In genomic region chr6:129402244-129402643, GRCh38 we compare ENCODE assay signal across 29 cellular contexts.
A peak's percentile ranks its signal among the peaks of the same experiment; 100 is the strongest.
DNase-seq lines count a peak whose midpoint lies in the region; ATAC-seq and TF ChIP-seq lines count a peak whose summit lies in the region.
"Had no signal": no experiment of that assay in that cellular context is flagged by ENCODE, and none has a peak within 500 bp of the region (broad histone marks: within the 10 kb centered on the region; RNA-seq: fewer than 3 reads in every experiment).

No MANE protein-coding gene starts in this region.

- H3K27ac ChIP-seq in A673 (ENCODE audit: low read depth, low read length, poor library complexity, severe bottlenecking) (no peak overlapping the region), adrenal gland (no peak overlapping the region), WERI-Rb-1 (no peak overlapping the region)
- H3K27ac ChIP-seq: ovary, right lobe of liver, upper lobe of left lung had no signal

- CTCF ChIA-PET in A673 (lab: Charles Lee): no interaction called here

- no peak for ATAC-seq in HG02759 (IDR thresholded peaks at IDR 0.05; ENCODE audit: unreplicated experiment)
- ATAC-seq: activated T-cell treated with anti-CD3 and anti-CD28 coated beads, Interleukin-2, amount 50 U/mL, for 4 hours; esophagus mucosa; left colon had no signal

- BruUV-seq in A673 (replicated peaks; lab: Mats Ljungman, UMichigan): no TSS peak

- H3K4me1 ChIP-seq in A673 (ENCODE audit: insufficient read depth, low read length, poor library complexity, severe bottlenecking) (no peaks in the 10 kb centered on the region), adrenal gland (replicated peaks in 1 of 2) (peaks cover 0 to 4% of the 10 kb centered on the region in 2 donors)
- H3K4me1 ChIP-seq: right lobe of liver, upper lobe of left lung had no signal

- no peaks in the 10 kb centered on the region for H3K36me3 ChIP-seq in A673 (ENCODE audit: insufficient read depth, low read length, poor library complexity, severe bottlenecking)
- H3K36me3 ChIP-seq in adrenal gland (replicated peaks in 1 of 2): no peaks in the 10 kb centered on the region
- H3K36me3 ChIP-seq in WERI-Rb-1: no peaks in the 10 kb centered on the region
- H3K36me3 ChIP-seq: HAP-1, ovary, right lobe of liver, upper lobe of left lung had no signal

- no peak for TF ChIP-seq CTCF in A673 (conservative IDR thresholded peaks at IDR 0.05; ENCODE audit: low read depth, low read length)
- no peak for TF ChIP-seq CTCF in adrenal gland (IDR thresholded peaks at IDR 0.05)
- no peak for TF ChIP-seq CTCF in fibroblast of pulmonary artery (IDR thresholded peaks at IDR 0.05; ENCODE audit: low read length, missing control alignments)
- no peak for TF ChIP-seq CTCF in WERI-Rb-1 (IDR thresholded peaks at IDR 0.05; ENCODE audit: low read depth, low read length)

- H3K9me3 ChIP-seq in A673 (ENCODE audit: low read depth, low read length, poor library complexity, severe bottlenecking) (no peaks in the 10 kb centered on the region), adrenal gland (replicated peaks in 1 of 3) (no peaks in the 10 kb centered on the region), WERI-Rb-1 (ENCODE audit: severe bottlenecking) (no peaks in the 10 kb centered on the region)
- H3K9me3 ChIP-seq: HAP-1, ovary, right lobe of liver, upper lobe of left lung had no signal

- H3K4me3 ChIP-seq in A673 (ENCODE audit: low read depth, low read length, poor library complexity, severe bottlenecking): no peak overlapping the region
- H3K4me3 ChIP-seq in adrenal gland: no peak overlapping the region
- H3K4me3 ChIP-seq in fibroblast of pulmonary artery (replicated peaks; ENCODE audit: low read depth, low read length): no peak overlapping the region
- no peak overlapping the region for H3K4me3 ChIP-seq in WERI-Rb-1 (ENCODE audit: low read depth, low read length)
- H3K4me3 ChIP-seq: HAP-1, ovary, right lobe of liver, upper lobe of left lung had no signal

- peak; percentile 3 for DNase-seq in A673 (ENCODE audit: low spot score)
- peak; percentile 15 for DNase-seq in HCEC 1CT
- peak in 5 of 7 donors; percentile 42 to 67 (median 53) for DNase-seq in adrenal gland
- DNase-seq in fibroblast of pulmonary artery (ENCODE audit: low read depth): peak; percentile 4
- no peak for DNase-seq in NCI-H1694 treated with DMSO at 0.1 percent for 48 hours (lab: John Stamatoyannopoulos, UW)
- no peak for DNase-seq in WERI-Rb-1
- no peak for DNase-seq in activated CD4-positive, CD25-positive, alpha-beta regulatory T cell treated with anti-CD3 and anti-CD28 coated beads, Interleukin-2, amount 50 U/mL, for 72 hours
- DNase-seq: ACHN; activated naive CD4-positive, alpha-beta T cell treated with Interleukin-2 at 50 U/mL for 16 hours; activated T-cell treated with anti-CD3 and anti-CD28 coated beads, Interleukin-2, amount 50 U/mL, for 4 hours; anterior cingulate cortex; C1 segment of cervical spinal cord; cerebellar nuclear complex; effector CD8-positive, alpha-beta T cell; Karpas-422; left colon; naive B cell; NCI-H1092 treated with DMSO at 0.1 percent for 48 hours; NCI-H2029 treated with DMSO at 0.1 percent for 48 hours; NCI-H345; OCI-M1; ovary; right lobe of liver; SHP77 treated with DMSO at 0.1 percent for 48 hours; stimulated activated CD8-positive, alpha-beta memory T cell treated with anti-CD3 and anti-CD28 coated beads, Interleukin-4, amount 100 ng/mL, for 48 hours; upper lobe of left lung had no signal

- POLR2A ChIA-PET in A673 (lab: Charles Lee; ENCODE audit: low non-redundant PET): no interaction called here

- H3K27me3 ChIP-seq in A673 (replicated peaks; ENCODE audit: insufficient read depth, low read depth, low read length, poor library complexity) (no peaks in the 10 kb centered on the region), adrenal gland (no peaks in the 10 kb centered on the region), WERI-Rb-1 (ENCODE audit: insufficient read depth, low read depth, severe bottlenecking) (no peaks in the 10 kb centered on the region)
- H3K27me3 ChIP-seq: ovary, right lobe of liver, upper lobe of left lung had no signal

- WGBS in adrenal gland, 4 donors: 7 to 29% (median 22%) methylated on average over 1 of the region's 1 CpG

- intact Hi-C loops in A673 (cut with micrococcal nuclease; ENCODE audit: unreplicated experiment) (no loop called here), adrenal gland (cut with DNase I) (no loop called here)

- no peak for TF ChIP-seq POLR2A in adrenal gland (IDR thresholded peaks at IDR 0.05)

Comparison
In these comparisons a context has a peak if more than half of its experiments do, and no peak if none do; other contexts are left out.
1. DNase-seq: peak in A673 (single experiment), HCEC 1CT (single experiment), adrenal gland (5 of 7) and fibroblast of pulmonary artery (single experiment); none in NCI-H1694 treated with DMSO at 0.1 percent for 48 hours (single experiment), WERI-Rb-1 (single experiment) and activated CD4-positive, CD25-positive, alpha-beta regulatory T cell treated with anti-CD3 and anti-CD28 coated beads, Interleukin-2, amount 50 U/mL, for 72 hours (single experiment).